Comparison of ENCODE assay signal across 8 cellular contexts in genomic region chr18:7946724-7947377, GRCh38.
A peak's percentile ranks its signal among the peaks of the same experiment; 100 is the strongest.
DNase-seq lines count a peak whose midpoint lies in the region; ATAC-seq, FAIRE-seq and TF ChIP-seq lines count a peak whose summit lies in the region.

No MANE protein-coding gene starts in this region.

- H2AFZ ChIP-seq in astrocyte (ENCODE audit: low read depth, low read length) = peak overlapping the region; percentile 31
- H2AFZ ChIP-seq in OCI-LY7 (ENCODE audit: low read length) = no peak overlapping the region

- H3K79me2 ChIP-seq in astrocyte (ENCODE audit: insufficient read depth, low read length) = no peaks in the 10 kb centered on the region
- no peaks in the 10 kb centered on the region for H3K79me2 ChIP-seq in OCI-LY7 (ENCODE audit: insufficient read depth, low read depth, low read length)

- H4K20me1 ChIP-seq in astrocyte (ENCODE audit: insufficient read depth, low read length) (no peaks in the 10 kb centered on the region), OCI-LY7 (ENCODE audit: insufficient read depth, low read length) (no peaks in the 10 kb centered on the region)

- peaks cover 4% of the 10 kb centered on the region for H3K36me3 Mint-ChIP-seq in astrocyte (ENCODE audit: low read depth, unreplicated experiment)

- H3K4me3 Mint-ChIP-seq in astrocyte (ENCODE audit: unreplicated experiment) = peak overlapping the region; percentile 85

- peaks cover 24% of the 10 kb centered on the region for H3K4me1 Mint-ChIP-seq in astrocyte (ENCODE audit: low read depth, unreplicated experiment)

- H3K27me3 ChIP-seq in astrocyte (ENCODE audit: insufficient read depth, low read length) (no peaks in the 10 kb centered on the region), thoracic aorta (replicated peaks; ENCODE audit: insufficient read depth) (no peaks in the 10 kb centered on the region)

- POLR2A ChIA-PET in OCI-LY7 (lab: Charles Lee) = interaction anchor here (0.9 kb wide), 1 partner anchor 129 kb away, joined by 3 read pairs; no protein-coding TSS in a partner anchor

- H3K4me2 ChIP-seq in astrocyte (ENCODE audit: low read length) (peak overlapping the region; percentile 81), OCI-LY7 (ENCODE audit: low read length) (no peak overlapping the region)

- no peaks in the 10 kb centered on the region for H3K9me2 ChIP-seq in OCI-LY7 (ENCODE audit: insufficient read depth, low read length)

- ATAC-seq in thoracic aorta (ENCODE audit: insufficient number of reproducible peaks, low FRiP score, low read depth) (no peak), GM18858 (IDR thresholded peaks at IDR 0.05; ENCODE audit: unreplicated experiment) (no peak)

- DNase-seq in COR-L47 (lab: John Stamatoyannopoulos, UW) = peak; percentile 87
- peak; percentile 52 for DNase-seq in LNCaP clone FGC (ENCODE audit: low read depth)
- peak; percentile 74 for DNase-seq in astrocyte (ENCODE audit: low read depth)
- no peak for DNase-seq in thoracic aorta (ENCODE audit: low spot score)
- DNase-seq in NCI-H345 (lab: John Stamatoyannopoulos, UW) = no peak
- no peak for DNase-seq in OCI-LY7 (ENCODE audit: low spot score)

- no peaks in the 10 kb centered on the region for H3K27me3 Mint-ChIP-seq in astrocyte (ENCODE audit: low read depth, unreplicated experiment)

- H3K9ac ChIP-seq in astrocyte (ENCODE audit: low read length) = peak overlapping the region; percentile 49

- peaks cover 2% of the 10 kb centered on the region for H3K9me3 Mint-ChIP-seq in astrocyte (ENCODE audit: unreplicated experiment)

- intact Hi-C loops in OCI-LY7 (cut with micrococcal nuclease; ENCODE audit: unreplicated experiment) = no loop called here

- no TSS peak for BruUV-seq in OCI-LY7 (replicated peaks; lab: Mats Ljungman, UMichigan)

- H3K27ac Mint-ChIP-seq in astrocyte (ENCODE audit: unreplicated experiment) = peak overlapping the region; percentile 97

- H3K9me3 ChIP-seq in astrocyte (ENCODE audit: insufficient read depth, low read depth, low read length) = no peaks in the 10 kb centered on the region
- H3K9me3 ChIP-seq in thoracic aorta = no peaks in the 10 kb centered on the region
- no peaks in the 10 kb centered on the region for H3K9me3 ChIP-seq in OCI-LY7 (ENCODE audit: low read length)

- H3K4me3 ChIP-seq in LNCaP clone FGC (ENCODE audit: low read depth, low read length) (peak overlapping the region; percentile 59), astrocyte (ENCODE audit: insufficient read depth, low read depth, low read length) (peak overlapping the region; percentile 38), thoracic aorta (peak overlapping the region; percentile 34), OCI-LY7 (ENCODE audit: low read depth, low read length, poor library complexity, severe bottlenecking) (no peak overlapping the region)

- CTCF ChIA-PET in OCI-LY7 (lab: Charles Lee; ENCODE audit: unreplicated experiment) = no interaction called here

- FAIRE-seq in astrocyte (lab: Jason Lieb, UNC) (peak; percentile 26), islet of Langerhans (lab: Jason Lieb, UNC) (peak; percentile 93)

- TF ChIP-seq CTCF in LNCaP clone FGC (IDR thresholded peaks at IDR 0.05; ENCODE audit: control insufficient read depth, extremely low read depth, insufficient read depth) = no peak
- no peak for TF ChIP-seq CTCF in astrocyte (IDR thresholded peaks at IDR 0.05; ENCODE audit: insufficient read depth, low read depth, low read length)
- no peak for TF ChIP-seq CTCF in thoracic aorta (IDR thresholded peaks at IDR 0.05)
- no peak for TF ChIP-seq CTCF in OCI-LY7 (conservative IDR thresholded peaks at IDR 0.05; ENCODE audit: low read length)

- H3K4me1 ChIP-seq in astrocyte (ENCODE audit: insufficient read depth, low read length) (peaks cover 27% of the 10 kb centered on the region), thoracic aorta (ENCODE audit: control insufficient read depth in 1 of 2, low read depth in 2 of 2) (peaks cover 9 to 28% of the 10 kb centered on the region in 2 donors), OCI-LY7 (ENCODE audit: insufficient read depth, low read length, poor library complexity, severe bottlenecking) (no peaks in the 10 kb centered on the region)

- H3K27ac ChIP-seq in astrocyte (ENCODE audit: low read depth, low read length) (peak overlapping the region; percentile 74), thoracic aorta (no peak overlapping the region), OCI-LY7 (ENCODE audit: low read depth, low read length, poor library complexity, severe bottlenecking) (no peak overlapping the region)

- H3K36me3 ChIP-seq in astrocyte (ENCODE audit: insufficient read depth, low read length) = no peaks in the 10 kb centered on the region
- H3K36me3 ChIP-seq in thoracic aorta = no peaks in the 10 kb centered on the region
- H3K36me3 ChIP-seq in OCI-LY7 (ENCODE audit: insufficient read depth, low read length) = no peaks in the 10 kb centered on the region

Comparison
In these comparisons a context has a peak if more than half of its experiments do, and no peak if none do; other contexts are left out.
1. DNase-seq: peak in COR-L47 (single experiment), LNCaP clone FGC (single experiment) and astrocyte (single experiment); none in thoracic aorta (single experiment), NCI-H345 (single experiment) and OCI-LY7 (single experiment).